In the genomic region with DNA sequence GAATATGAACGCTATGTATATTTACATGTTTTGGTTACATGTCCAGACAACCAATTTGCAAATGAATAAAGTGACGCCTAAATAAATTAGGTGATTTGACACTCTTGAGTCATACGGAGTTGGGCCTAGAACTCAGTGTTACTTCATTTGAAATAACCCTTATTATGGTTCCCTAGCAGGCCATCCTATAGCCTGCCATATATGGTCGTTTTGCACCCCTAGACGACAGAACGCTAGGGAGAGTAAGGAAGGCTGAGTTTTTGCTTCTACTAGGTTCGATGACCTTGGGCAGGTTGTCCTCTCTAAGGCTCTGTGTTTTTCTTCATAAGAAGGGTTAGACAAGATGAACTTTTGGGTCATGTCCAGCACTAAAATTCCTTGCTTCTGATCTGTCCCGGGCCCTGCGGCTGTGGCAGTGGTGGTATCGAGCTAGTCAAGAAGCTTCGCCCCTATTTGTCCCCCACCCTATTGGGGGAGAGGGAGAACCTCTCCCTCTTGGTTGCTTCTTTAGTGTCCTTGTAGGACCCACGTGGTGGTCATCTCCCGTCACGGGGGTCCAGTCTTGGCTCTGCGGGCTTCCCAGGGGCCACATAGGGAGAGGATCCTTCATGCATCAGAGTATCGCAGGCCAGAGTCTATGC, we compare ENCODE assay signal across 8 cellular contexts. TPM values are rescaled to one million over a fixed set of nuclear protein-coding genes. Genes with fewer than 3 reads are reported as not detected.
A peak's percentile ranks its signal among the peaks of the same experiment; 100 is the strongest.
DNase-seq lines count a peak whose midpoint lies in the region; ATAC-seq and TF ChIP-seq lines count a peak whose summit lies in the region.

No MANE protein-coding gene starts in this region.

- H3K4me3 ChIP-seq in GM12865 (ENCODE audit: low read depth, low read length) (peak overlapping the region; percentile 13; the same call in 1 of the 2 replicates), heart right ventricle (peak overlapping the region in 4 of 10 donors; percentile 16 to 98 (median 51)), gastrocnemius medialis (peak overlapping the region; percentile 33 to 90 (median 48))

- no peak for DNase-seq in GM12865 (ENCODE audit: low read depth)
- DNase-seq in RWPE1 (ENCODE audit: low spot score) = peak; percentile 3
- no peak for DNase-seq in heart right ventricle
- no peak for DNase-seq in gastrocnemius medialis
- DNase-seq in posterior vena cava (ENCODE audit: low spot score) = no peak
- no peak for DNase-seq in OCI-M1 (lab: John Stamatoyannopoulos, UW)
- DNase-seq in cerebellar cortex (ENCODE audit: low spot score) = no peak

- in situ Hi-C loops in gastrocnemius medialis (cut with MboI; ENCODE audit: low sequenced_read_pairs in 4 of 4) = no loop called here

- TF ChIP-seq CTCF in GM12865 (IDR thresholded peaks at IDR 0.05; ENCODE audit: insufficient read depth, low read depth, low read length, missing control alignments) = no peak
- no peak for TF ChIP-seq CTCF in RWPE1 (conservative IDR thresholded peaks at IDR 0.05; ENCODE audit: low read depth)
- no peak for TF ChIP-seq CTCF in heart right ventricle (IDR thresholded peaks at IDR 0.05)
- TF ChIP-seq CTCF in gastrocnemius medialis (IDR thresholded peaks at IDR 0.05 in 4 of 5, conservative IDR thresholded peaks at IDR 0.05 in 1 of 5) = no peak

- no peaks in the 10 kb centered on the region for H3K9me3 ChIP-seq in heart right ventricle
- no peaks in the 10 kb centered on the region for H3K9me3 ChIP-seq in gastrocnemius medialis

- WGBS in heart right ventricle, 2 donors = 80 to 84% methylated on average over 16 of the region's 16 CpGs

- no peaks in the 10 kb centered on the region for H3K27me3 ChIP-seq in heart right ventricle
- H3K27me3 ChIP-seq in gastrocnemius medialis = no peaks in the 10 kb centered on the region

- TF ChIP-seq POLR2A in gastrocnemius medialis (IDR thresholded peaks at IDR 0.05) = no peak

- CTCF ChIA-PET in RWPE1 (lab: Yijun Ruan, JAX) = interaction anchor here (0.6 kb wide), 1 partner anchor 1374 kb away, joined by 4 read pairs; no protein-coding TSS in a partner anchor

- intact Hi-C loops in heart right ventricle (cut with DNase I) (loop anchor here in 1 of 10 donors (10.0 kb wide), 1 partner anchor 1354 kb away; no protein-coding TSS in a partner anchor), gastrocnemius medialis (cut with DNase I; ENCODE audit: low total_unique reads) (loop anchor here (2.0 kb wide), 2 partner anchors 66 to 192 kb away; partner anchors contain the start of gene COX7A2L), posterior vena cava (cut with DNase I) (loop anchor here in 1 of 2 donors (5.0 kb wide), 1 partner anchor 36 kb away; no protein-coding TSS in a partner anchor)

- ATAC-seq in heart right ventricle = peak in 2 of 8 donors; percentile 11 to 24
- ATAC-seq in gastrocnemius medialis = peak in 1 of 2 donors; percentile 3
- no peak for ATAC-seq in HG03095 (IDR thresholded peaks at IDR 0.05; ENCODE audit: unreplicated experiment)

- H3K27ac ChIP-seq in RWPE1 (peak overlapping the region; percentile 71), heart right ventricle (peak overlapping the region in 9 of 10 donors; percentile 53 to 91 (median 65)), gastrocnemius medialis (peak overlapping the region; percentile 61 to 83 (median 78))

- H3K4me1 ChIP-seq in heart right ventricle (peaks cover 0 to 42% (median 28%) of the 10 kb centered on the region in 9 donors), gastrocnemius medialis (peaks cover 12 to 20% of the 10 kb centered on the region in 2 donors)

- no peaks in the 10 kb centered on the region for H3K36me3 ChIP-seq in heart right ventricle
- no peaks in the 10 kb centered on the region for H3K36me3 ChIP-seq in gastrocnemius medialis

- POLR2A ChIA-PET in RWPE1 (lab: Yijun Ruan, JAX; ENCODE audit: low non-redundant PET) = no interaction called here

RNA-seq across cellular contexts. Expression of gene EML4, which starts 0.6 kb away (rescaled TPM):
- total RNA-seq in heart right ventricle = 10 to 100 TPM in 1 of 10 donors, 1 to 10 TPM in 9; 4.5 to 17.2 (median 5.9) TPM
- 1 to 10 TPM; 2.9 to 5.0 TPM for polyA plus RNA-seq in heart right ventricle
- 1 to 10 TPM; 3.0 to 5.0 (median 4.6) TPM for total RNA-seq in gastrocnemius medialis
- 10 to 100 TPM; 33.9 to 36.6 TPM for total RNA-seq in posterior vena cava
